Comparison of ENCODE assay signal across 9 cellular contexts in genomic region chr2:161905389-161906046, GRCh38.
A peak's percentile ranks its signal among the peaks of the same experiment; 100 is the strongest.
DNase-seq lines count a peak whose midpoint lies in the region; ATAC-seq and TF ChIP-seq lines count a peak whose summit lies in the region.
"Had no signal": no experiment of that assay in that cellular context is flagged by ENCODE, and none has a peak within 500 bp of the region (broad histone marks: within the 10 kb centered on the region; RNA-seq: fewer than 3 reads in every experiment).

No MANE protein-coding gene starts in this region.

- peak overlapping the region in 7 of 8 donors; percentile 42 to 78 (median 60) for H3K4me3 Mint-ChIP-seq in CD4-positive, alpha-beta memory T cell
- H3K4me3 Mint-ChIP-seq: dendritic cell treated with granulocyte-macrophage colony-stimulating factor and Interleukin-4, amounts not matched to agents 40 ng/mL and 50 ng/mL, for 4 days had no signal

- CTCF ChIA-PET in CD4-positive, alpha-beta memory T cell (lab: Charles Lee; ENCODE audit: partially characterized antibody): no interaction called here

- DNase-seq in CD4-positive, alpha-beta memory T cell: peak; percentile 12 to 50 (median 22)
- DNase-seq in NCI-H526 treated with DMSO at 0.1 percent for 48 hours (lab: John Stamatoyannopoulos, UW): peak; percentile 98
- DNase-seq in fibroblast of the aortic adventitia (ENCODE audit: low read depth): peak; percentile 18
- no peak for DNase-seq in NCI-H2171 (lab: John Stamatoyannopoulos, UW)
- no peak for DNase-seq in OCI-M2 (lab: John Stamatoyannopoulos, UW; ENCODE audit: unreplicated experiment)
- DNase-seq in DMS114 treated with DMSO at 0.1 percent for 48 hours (lab: John Stamatoyannopoulos, UW; ENCODE audit: unreplicated experiment): no peak

- POLR2A ChIA-PET in CD4-positive, alpha-beta memory T cell (lab: Charles Lee; ENCODE audit: partially characterized antibody): no interaction called here

- no peaks in the 10 kb centered on the region for H3K9me3 Mint-ChIP-seq in CD4-positive, alpha-beta memory T cell
- H3K9me3 Mint-ChIP-seq: dendritic cell treated with granulocyte-macrophage colony-stimulating factor and Interleukin-4, amounts not matched to agents 40 ng/mL and 50 ng/mL, for 4 days had no signal

- no peaks in the 10 kb centered on the region for H3K36me3 Mint-ChIP-seq in CD4-positive, alpha-beta memory T cell

- peak overlapping the region; percentile 2 to 86 (median 52) for H3K27ac Mint-ChIP-seq in CD4-positive, alpha-beta memory T cell
- H3K27ac Mint-ChIP-seq: dendritic cell treated with granulocyte-macrophage colony-stimulating factor and Interleukin-4, amounts not matched to agents 40 ng/mL and 50 ng/mL, for 4 days had no signal

- H3K4me1 Mint-ChIP-seq in CD4-positive, alpha-beta memory T cell: peaks cover 6 to 26% (median 9%) of the 10 kb centered on the region in 4 donors

- no peaks in the 10 kb centered on the region for H3K4me1 ChIP-seq in CD4-positive, alpha-beta memory T cell (ENCODE audit: insufficient read depth, low read length)

- H3K27me3 ChIP-seq in CD4-positive, alpha-beta memory T cell (ENCODE audit: insufficient read depth, low read length): no peaks in the 10 kb centered on the region

- ATAC-seq in GM18873 (IDR thresholded peaks at IDR 0.05; ENCODE audit: low FRiP score, unreplicated experiment) (peak; percentile 77), HG03064 (IDR thresholded peaks at IDR 0.05; ENCODE audit: low read depth, unreplicated experiment) (peak; percentile 61)

- no peak for TF ChIP-seq CTCF in fibroblast of the aortic adventitia (IDR thresholded peaks at IDR 0.05; ENCODE audit: insufficient read depth, low read length)

- H3K4me3 ChIP-seq in CD4-positive, alpha-beta memory T cell (ENCODE audit: low read length in 2 of 2): no peak overlapping the region
- H3K4me3 ChIP-seq in fibroblast of the aortic adventitia (ENCODE audit: low read depth, low read length): no peak overlapping the region

- intact Hi-C loops in CD4-positive, alpha-beta memory T cell (cut with micrococcal nuclease): no loop called here

- no peak overlapping the region for H3K27ac ChIP-seq in CD4-positive, alpha-beta memory T cell (ENCODE audit: low read depth, low read length)

- H3K27me3 Mint-ChIP-seq in CD4-positive, alpha-beta memory T cell: no peaks in the 10 kb centered on the region
- H3K27me3 Mint-ChIP-seq: dendritic cell treated with granulocyte-macrophage colony-stimulating factor and Interleukin-4, amounts not matched to agents 40 ng/mL and 50 ng/mL, for 4 days had no signal

- no peaks in the 10 kb centered on the region for H3K9me3 ChIP-seq in CD4-positive, alpha-beta memory T cell (ENCODE audit: control insufficient read depth in 1 of 2, low read length in 2 of 2)

- no peaks in the 10 kb centered on the region for H3K36me3 ChIP-seq in CD4-positive, alpha-beta memory T cell (ENCODE audit: insufficient read depth, low read length)

Comparison
In these comparisons a context has a peak if more than half of its experiments do, and no peak if none do; other contexts are left out.
1. DNase-seq: peak in CD4-positive, alpha-beta memory T cell (5 of 5), NCI-H526 treated with DMSO at 0.1 percent for 48 hours (single experiment) and fibroblast of the aortic adventitia (single experiment); none in NCI-H2171 (single experiment), OCI-M2 (single experiment) and DMS114 treated with DMSO at 0.1 percent for 48 hours (single experiment).